ENCODE assay signal across 19 cellular contexts in the genomic region with DNA sequence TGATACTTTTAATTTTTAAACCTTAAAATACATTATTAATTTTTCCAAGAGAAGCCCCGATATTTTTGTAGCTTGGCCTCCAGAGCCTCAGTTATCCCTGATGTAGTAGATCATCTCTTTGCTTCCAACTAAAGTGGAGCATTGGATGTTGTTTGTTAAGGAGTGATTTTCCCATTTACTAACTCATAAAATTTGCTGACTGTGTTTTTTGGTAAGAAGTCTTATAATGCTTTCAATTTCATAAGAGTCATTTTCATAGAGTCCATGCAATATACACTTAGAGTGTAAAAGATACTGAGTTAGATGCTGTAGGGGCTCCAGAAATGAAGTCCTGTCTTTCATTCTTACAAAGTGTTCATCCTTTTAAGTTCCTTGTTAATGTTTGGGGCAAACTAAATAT. TPM values are rescaled to one million over a fixed set of nuclear protein-coding genes. Genes with fewer than 3 reads are reported as not detected.
A peak's percentile ranks its signal among the peaks of the same experiment; 100 is the strongest.
DNase-seq lines count a peak whose midpoint lies in the region; ATAC-seq, FAIRE-seq and TF ChIP-seq lines count a peak whose summit lies in the region.
"Had no signal": no experiment of that assay in that cellular context is flagged by ENCODE, and none has a peak within 500 bp of the region (broad histone marks: within the 10 kb centered on the region; RNA-seq: fewer than 3 reads in every experiment).

No MANE protein-coding gene starts in this region.

- no peaks in the 10 kb centered on the region; the same call in none of the 2 replicates for H3K9me1 ChIP-seq in IMR-90 (ENCODE audit: insufficient read depth, low read length)

- no peak overlapping the region for H2AK5ac ChIP-seq in IMR-90 (ENCODE audit: low read depth, low read length)

- no peak overlapping the region for H3K18ac ChIP-seq in IMR-90 (ENCODE audit: low read depth, low read length)

- H2AFZ ChIP-seq in IMR-90 (replicated peaks; ENCODE audit: low read length, poor library complexity) (no peak overlapping the region), GM12878 (ENCODE audit: control insufficient read depth, low read depth, low read length) (no peak overlapping the region)
- H2AFZ ChIP-seq: GM23248 had no signal

- no peak overlapping the region for H3K56ac ChIP-seq in IMR-90 (ENCODE audit: extremely low read depth, insufficient read depth, low read length)

- ATAC-seq in A549 (no peak), IMR-90 (ENCODE audit: low read depth) (no peak), GM12878 (0 out of 3 replicates have a peak, but pooled peaks have one; percentile 27)
- ATAC-seq: CD8-positive, alpha-beta T cell had no signal

- no peak for FAIRE-seq in A549 (lab: Jason Lieb, UNC)
- FAIRE-seq in GM12878 (lab: Jason Lieb, UNC) = no peak
- FAIRE-seq: G401.6, GM19239, H54 had no signal

- intact Hi-C loops in IMR-90 (cut with micrococcal nuclease) (no loop called here), GM12878 (cut with micrococcal nuclease; ENCODE audit: unreplicated experiment) (no loop called here)

- H3K9ac ChIP-seq in IMR-90 (ENCODE audit: low read depth, low read length) (no peak overlapping the region), GM12878 (ENCODE audit: control insufficient read depth, insufficient read depth, low read length) (no peak overlapping the region)
- H3K9ac ChIP-seq: GM23248 had no signal

- TF ChIP-seq CTCF in A549 (IDR thresholded peaks at IDR 0.05) (no peak), IMR-90 (conservative IDR thresholded peaks at IDR 0.05; ENCODE audit: low read depth, low read length) (no peak), GM12878 (IDR thresholded peaks at IDR 0.05 in 2 of 3, conservative IDR thresholded peaks at IDR 0.05 in 1 of 3; ENCODE audit: control insufficient read depth in 2 of 3, extremely low read depth in 1 of 3, insufficient read depth in 1 of 3, low read depth in 3 of 3, low read length in 3 of 3) (no peak), glutamatergic neuron (IDR thresholded peaks at IDR 0.05; ENCODE audit: partially characterized antibody, unreplicated experiment) (no peak)

- H2AK9ac ChIP-seq in IMR-90 (replicated peaks; ENCODE audit: low read depth, low read length, poor library complexity) = no peak overlapping the region

- H3K9me3 Mint-ChIP-seq in glutamatergic neuron (ENCODE audit: unreplicated experiment) = no peaks in the 10 kb centered on the region
- H3K9me3 Mint-ChIP-seq: CD8-positive, alpha-beta T cell; HFFc6 had no signal

- TF ChIP-seq RAD21 in A549 (conservative IDR thresholded peaks at IDR 0.05 in 1 of 2, IDR thresholded peaks at IDR 0.05 in 1 of 2) = no peak
- no peak for TF ChIP-seq RAD21 in IMR-90 (IDR thresholded peaks at IDR 0.05; ENCODE audit: low read length)
- no peak for TF ChIP-seq RAD21 in GM12878 (IDR thresholded peaks at IDR 0.05; ENCODE audit: insufficient read depth, low read depth, low read length)

- no peak overlapping the region for H3K4me3 Mint-ChIP-seq in glutamatergic neuron (ENCODE audit: unreplicated experiment)
- H3K4me3 Mint-ChIP-seq: CD4-positive, CD25-positive, alpha-beta regulatory T cell; CD8-positive, alpha-beta T cell; HFFc6 had no signal

- in situ Hi-C loops in IMR-90 (cut with MboI; ENCODE audit: low sequenced_read_pairs) (no loop called here), GM12878 (cut with MboI) (no loop called here)

- H4K20me1 ChIP-seq in IMR-90 (ENCODE audit: insufficient read depth, low read length) (no peaks in the 10 kb centered on the region), GM12878 (ENCODE audit: control insufficient read depth, insufficient read depth) (no peaks in the 10 kb centered on the region)

- H3K23ac ChIP-seq in IMR-90 (ENCODE audit: low read depth, low read length) = no peak overlapping the region

- RAD21 ChIA-PET in GM12878 (lab: Charles Lee; ENCODE audit: unreplicated experiment) = no interaction called here

- H3K27me3 ChIP-seq in IMR-90 (ENCODE audit: control insufficient read depth, insufficient read depth, low read length) (no peaks in the 10 kb centered on the region), GM12878 (replicated peaks in 1 of 2; ENCODE audit: control insufficient read depth in 2 of 2, insufficient read depth in 2 of 2, low read length in 1 of 2) (no peaks in the 10 kb centered on the region)

- dilution Hi-C loops in IMR-90 (cut with HindIII; ENCODE audit: low sequenced_read_pairs, unreplicated experiment) = no loop called here

- H2BK20ac ChIP-seq in IMR-90 (ENCODE audit: low read depth, low read length) = no peak overlapping the region

- POLR2A ChIA-PET in A549 (lab: Yijun Ruan, JAX) (no interaction called here), IMR-90 (lab: Charles Lee; ENCODE audit: unreplicated experiment) (no interaction called here), GM12878 (lab: Charles Lee) (no interaction called here)

- H3K27ac Mint-ChIP-seq in glutamatergic neuron (ENCODE audit: unreplicated experiment) = no peak overlapping the region
- H3K27ac Mint-ChIP-seq: CD4-positive, CD25-positive, alpha-beta regulatory T cell; CD8-positive, alpha-beta T cell; HFFc6 had no signal

- peaks cover 35% of the 10 kb centered on the region for H3K4me1 Mint-ChIP-seq in glutamatergic neuron (ENCODE audit: low read depth, unreplicated experiment)

- peaks cover 2% of the 10 kb centered on the region for H3K27me3 Mint-ChIP-seq in glutamatergic neuron (ENCODE audit: unreplicated experiment)
- H3K27me3 Mint-ChIP-seq: CD4-positive, CD25-positive, alpha-beta regulatory T cell had no signal

- no peaks in the 10 kb centered on the region for H3K4me1 ChIP-seq in A549
- no peaks in the 10 kb centered on the region for H3K4me1 ChIP-seq in IMR-90 (ENCODE audit: control insufficient read depth, insufficient read depth, low read length)
- H3K4me1 ChIP-seq in GM12878 (ENCODE audit: control insufficient read depth, insufficient read depth, low read length) = peaks cover 4% of the 10 kb centered on the region; the same call in 1 of the 2 replicates
- H3K4me1 ChIP-seq: Caco-2 had no signal

- H3K4me2 ChIP-seq in A549 (no peak overlapping the region), IMR-90 (ENCODE audit: low read depth, low read length) (no peak overlapping the region), GM12878 (ENCODE audit: control insufficient read depth, insufficient read depth) (no peak overlapping the region)

- no peaks in the 10 kb centered on the region for H3K79me2 ChIP-seq in GM12878 (ENCODE audit: control insufficient read depth, insufficient read depth, low read length)

- TF ChIP-seq POLR2A in A549 (IDR thresholded peaks at IDR 0.05; ENCODE audit: low read length) (no peak), IMR-90 (IDR thresholded peaks at IDR 0.05; ENCODE audit: low read depth, low read length) (no peak), GM12878 (IDR thresholded peaks at IDR 0.05; ENCODE audit: low read depth, low read length) (no peak)

- H3K79me1 ChIP-seq in IMR-90 (ENCODE audit: low read depth in 1 of 2, low read length in 2 of 2) = no peaks in the 10 kb centered on the region

- H3K36me3 Mint-ChIP-seq in glutamatergic neuron (ENCODE audit: unreplicated experiment) = no peaks in the 10 kb centered on the region

- BruUV-seq in IMR-90 (replicated peaks; lab: Mats Ljungman, UMichigan) (no TSS peak), GM12878 (replicated peaks; lab: Mats Ljungman, UMichigan) (no TSS peak)

- CTCF ChIA-PET in A549 (lab: Yijun Ruan, JAX) = no interaction called here
- CTCF ChIA-PET in IMR-90 (lab: Yijun Ruan, JAX) = no interaction called here
- CTCF ChIA-PET in GM12878 (lab: Yijun Ruan, JAX) = no interaction called here

- H3K9me3 ChIP-seq in A549 (no peaks in the 10 kb centered on the region), IMR-90 (ENCODE audit: control insufficient read depth, insufficient read depth, low read length) (no peaks in the 10 kb centered on the region), GM12878 (replicated peaks; ENCODE audit: control insufficient read depth, insufficient read depth, low read length) (no peaks in the 10 kb centered on the region)
- H3K9me3 ChIP-seq: Caco-2, HAP-1 had no signal

- no peak overlapping the region for H3K14ac ChIP-seq in IMR-90 (replicated peaks; ENCODE audit: low read depth, low read length)

- SMC1A ChIA-PET in GM12878 (lab: Charles Lee; ENCODE audit: uncharacterized antibody, unreplicated experiment) = no interaction called here

- H3K36me3 ChIP-seq in IMR-90 (ENCODE audit: control insufficient read depth, insufficient read depth, low read length) (no peaks in the 10 kb centered on the region; the same call in 1 of the 2 replicates), GM12878 (ENCODE audit: control insufficient read depth in 2 of 2, insufficient read depth in 2 of 2, low read length in 1 of 2) (peaks cover 0 to 3% of the 10 kb centered on the region in 2 experiments; a peak in 2 of 4 replicates)

- DNase-seq in A549 (ENCODE audit: low read depth in 1 of 2, low spot score in 1 of 2) (no peak), IMR-90 (no peak), GM12878 (ENCODE audit: low read depth, low spot score) (no peak), glutamatergic neuron (no peak), NCI-H748 (lab: John Stamatoyannopoulos, UW; ENCODE audit: unreplicated experiment) (no peak), GOT3 (lab: John Stamatoyannopoulos, UW) (no peak)
- DNase-seq: 8988T; C1 segment of cervical spinal cord; Caco-2; CD4-positive, CD25-positive, alpha-beta regulatory T cell; CD8-positive, alpha-beta T cell; DMS153; DND-41; GM23248; HFFc6 had no signal

- no peak overlapping the region for H4K8ac ChIP-seq in IMR-90 (ENCODE audit: low read depth in 2 of 2, low read length in 2 of 2)

- H3K4me3 ChIP-seq in A549 (no peak overlapping the region), IMR-90 (ENCODE audit: insufficient read depth, low read depth, low read length) (no peak overlapping the region), GM12878 (no peak overlapping the region)
- H3K4me3 ChIP-seq: GM23248, HAP-1 had no signal

- H2BK15ac ChIP-seq in IMR-90 (ENCODE audit: low read depth, low read length) = no peak overlapping the region

- WGBS in A549 (ENCODE audit: missing lambda C conversion rate) = 100% methylated on average over 1 of the region's 1 CpG
- WGBS in IMR-90 (ENCODE audit: extremely low coverage in 2 of 2, insufficient read length in 1 of 2), 2 experiments = no CpG with 5 or more reads among the region's 1 CpG
- 89% methylated on average over 1 of the region's 1 CpG for WGBS in GM12878 (ENCODE audit: insufficient coverage, insufficient replicate concordance, low lambda C conversion rate, missing lambda C conversion rate)

- H2BK5ac ChIP-seq in IMR-90 (ENCODE audit: low read depth, low read length, poor library complexity, severe bottlenecking) = no peak overlapping the region

- H4K5ac ChIP-seq in IMR-90 (ENCODE audit: low read depth, low read length) = no peak overlapping the region

- H3K27ac ChIP-seq in A549 = no peak overlapping the region
- no peak overlapping the region for H3K27ac ChIP-seq in IMR-90 (ENCODE audit: insufficient read depth, low read length)
- no peak overlapping the region for H3K27ac ChIP-seq in GM12878 (ENCODE audit: control insufficient read depth, insufficient read depth)
- H3K27ac ChIP-seq: GM23248 had no signal

- no peak overlapping the region for H3K4ac ChIP-seq in IMR-90 (ENCODE audit: low read depth, low read length)

- no peak for TF ChIP-seq EP300 in A549 (IDR thresholded peaks at IDR 0.05)
- TF ChIP-seq EP300 in GM12878 (IDR thresholded peaks at IDR 0.05; ENCODE audit: borderline replicate concordance in 1 of 2, control insufficient read depth in 1 of 2, low read depth in 2 of 2, low read length in 2 of 2) = no peak

- H4K91ac ChIP-seq in IMR-90 (ENCODE audit: insufficient read depth, low read depth, low read length) = no peak overlapping the region

- H2BK120ac ChIP-seq in IMR-90 (ENCODE audit: low read depth, low read length) = no peak overlapping the region

RNA-seq across cellular contexts. Expression of gene CDKAL1, which starts 46.8 kb away (rescaled TPM):
- 7.2 and 8.3 TPM in 2 replicates for polyA plus RNA-seq in A549 (2011; rRNA removed)
- polyA plus RNA-seq in A549 (2012; cell fraction: cytosol; rRNA removed) = 1.5 and 1.8 TPM in 2 replicates
- 1.3 and 2.5 TPM in 2 replicates for polyA plus RNA-seq in A549 (2012; cell fraction: nucleus; rRNA removed)
- polyA plus RNA-seq in A549 (2017; fragmentation: RNase III; extraction: RNeasy Plus Mini Kit Qiagen cat#74134 plus additional on column Dnase treatment) = 4.6 to 4.8 TPM (median 4.7 TPM) in 3 replicates
- polyA minus RNA-seq in A549 (2011; rRNA and poly(A)+ RNA removed) = 9.0 and 10.7 TPM in 2 replicates
- 13.1 and 17.5 TPM in 2 replicates for total RNA-seq in IMR-90 (2012; rRNA removed)
- polyA plus RNA-seq in IMR-90 (2012; rRNA removed) = 3.1 and 3.7 TPM in 2 replicates
- polyA plus RNA-seq in IMR-90 (2012; cell fraction: cytosol; rRNA removed) = 0.79 and 1.1 TPM in 2 replicates
- polyA plus RNA-seq in IMR-90 (2012; cell fraction: nucleus; rRNA removed; ENCODE audit: low replicate concordance) = 0.50 and 4.1 TPM in 2 replicates
- 80.1 and 86.1 TPM in 2 replicates for total RNA-seq in GM12878 (2013; cell fraction: nucleolus; rRNA removed)
- total RNA-seq in GM12878 (2014; rRNA removed) = 22.1 and 25.5 TPM in 2 replicates
- total RNA-seq in GM12878 (2014; rRNA removed; fragmentation: Illumina TruSeq; extraction: Trizol) = 26.7 and 26.9 TPM in 2 replicates
- total RNA-seq in GM12878 (2021) = 16.8 and 18.5 TPM in 2 replicates
- 7.5 TPM for polyA plus RNA-seq in GM12878 (2011; ENCODE audit: low read depth)
- polyA plus RNA-seq in GM12878 (2011; rRNA removed) = 16.1 and 16.7 TPM in 2 replicates
- 7.7 and 8.5 TPM in 2 replicates for polyA plus RNA-seq in GM12878 (2011; cell fraction: cytosol; rRNA removed)
- 7.7 and 8.9 TPM in 2 replicates for polyA plus RNA-seq in GM12878 (2011; cell fraction: nucleus; rRNA removed)
- polyA plus RNA-seq in GM12878 (2012) = 9.3 and 9.4 TPM in 2 replicates
- 15.5 and 18.2 TPM in 2 replicates for polyA plus RNA-seq in GM12878 (2014; fragmentation: Illumina TruSeq; extraction: Trizol)
- 10 to 100 TPM; 10.7 to 10.9 TPM for polyA plus RNA-seq in GM12878 (2014; fragmentation: Nextera tagmentation; extraction: Ambion mirVana)
- 10.9 and 11.4 TPM in 2 replicates for polyA plus RNA-seq in GM12878 (2014; rRNA removed)
- polyA plus RNA-seq in GM12878 (2016; fragmentation: Nextera tagmentation; extraction: Ambion mirVana) = 10 to 100 TPM; 21.4 to 24.0 TPM
- polyA minus RNA-seq in GM12878 (2011; rRNA and poly(A)+ RNA removed) = 15.7 and 19.9 TPM in 2 replicates
- 8.4 and 13.2 TPM in 2 replicates for polyA minus RNA-seq in GM12878 (2011; cell fraction: cytosol; rRNA and poly(A)+ RNA removed)
- 18.5 and 28.2 TPM in 2 replicates for polyA minus RNA-seq in GM12878 (2011; cell fraction: nucleus; rRNA and poly(A)+ RNA removed)
- 24.8 TPM for total RNA-seq in glutamatergic neuron (ENCODE audit: unreplicated experiment)
